Comparison of ENCODE assay signal across 1 cellular context in genomic region chr3:62679988-62680387, GRCh38.
TF ChIP-seq lines count a peak whose summit lies in the region.

No MANE protein-coding gene starts in this region.

TF ChIP-seq in H1, 55 proteins besides CTCF, POLR2A, EP300 and RAD21:
- TF ChIP-seq CHD1 (IDR thresholded peaks at IDR 0.05; ENCODE audit: low read depth, low read length) (no peak), MAX (IDR thresholded peaks at IDR 0.05) (no peak), TBP (IDR thresholded peaks at IDR 0.05; ENCODE audit: low read depth, low read length) (no peak), RNF2 (IDR thresholded peaks at IDR 0.05; ENCODE audit: borderline replicate concordance, low read depth, low read length, missing control alignments, poor library complexity, severe bottlenecking) (no peak), CHD2 (IDR thresholded peaks at IDR 0.05; ENCODE audit: low read length) (no peak)
TF ChIP-seq in H1: peak in this region for 0.
